In the genomic region with DNA sequence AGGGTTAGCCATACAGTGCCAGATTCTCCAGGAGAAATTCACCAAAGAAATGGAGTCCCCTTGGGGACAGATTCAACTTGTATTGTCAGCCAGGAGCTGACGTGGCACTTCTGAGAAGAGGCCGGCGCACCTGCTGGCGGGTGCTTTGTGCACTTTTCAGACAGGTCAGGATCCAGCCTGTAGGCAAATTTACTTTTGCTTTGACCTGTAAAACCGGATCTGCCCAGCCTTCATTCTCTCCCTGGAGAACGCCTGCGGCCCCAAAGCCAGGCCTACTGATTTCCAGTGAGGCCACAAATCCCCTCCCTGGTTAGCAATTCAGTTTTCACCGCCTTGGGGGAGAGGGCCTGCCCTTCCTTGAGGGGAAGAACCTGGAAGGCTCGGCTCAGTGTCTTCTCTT, we compare ENCODE assay signal across 8 cellular contexts. TPM values are rescaled to one million over a fixed set of nuclear protein-coding genes. Genes with fewer than 3 reads are reported as not detected.
DNase-seq lines count a peak whose midpoint lies in the region; ATAC-seq and TF ChIP-seq lines count a peak whose summit lies in the region.

No MANE protein-coding gene starts in this region.

- H3K27me3 Mint-ChIP-seq in nephron (ENCODE audit: low read depth), result peaks cover under 1% of the 10 kb centered on the region

- H3K27me3 ChIP-seq in OCI-LY1 (ENCODE audit: insufficient read depth, low read length), result no peaks in the 10 kb centered on the region

- H3K4me2 ChIP-seq in OCI-LY1 (ENCODE audit: low read length), result peak overlapping the region; percentile 53

- DNase-seq in hepatic stellate cell (ENCODE audit: low spot score) (no peak), posterior vena cava (ENCODE audit: low spot score) (no peak), SKM-1 (lab: John Stamatoyannopoulos, UW; ENCODE audit: unreplicated experiment) (no peak), glomerular visceral epithelial cell (ENCODE audit: extremely low spot score) (no peak)

- H3F3A ChIP-seq in OCI-LY1 (ENCODE audit: insufficient read depth, low read length), result peaks cover 4% of the 10 kb centered on the region; the same call in 1 of the 2 replicates

- H3K9me3 Mint-ChIP-seq in nephron, result no peaks in the 10 kb centered on the region

- H3K4me3 ChIP-seq in OCI-LY1 (ENCODE audit: low read depth, low read length, poor library complexity, severe bottlenecking), result peak overlapping the region; percentile 21

- TF ChIP-seq CTCF in OCI-LY1 (IDR thresholded peaks at IDR 0.05; ENCODE audit: low read length) (no peak), nephron (IDR thresholded peaks at IDR 0.05; ENCODE audit: unreplicated experiment in 3 of 3) (no peak)

- H3K9me2 ChIP-seq in OCI-LY1 (ENCODE audit: low read depth, low read length), result no peaks in the 10 kb centered on the region

- peak; percentile 49 for ATAC-seq in GM18907 (IDR thresholded peaks at IDR 0.05; ENCODE audit: unreplicated experiment)
- peak; percentile 69 for ATAC-seq in HG02852 (IDR thresholded peaks at IDR 0.05; ENCODE audit: unreplicated experiment)

- H3K4me1 Mint-ChIP-seq in nephron, result no peaks in the 10 kb centered on the region

- H3K36me3 Mint-ChIP-seq in nephron (ENCODE audit: low read depth), result peaks cover 6% of the 10 kb centered on the region

- peak overlapping the region; percentile 30; the same call in 1 of the 2 replicates for H3K9ac ChIP-seq in OCI-LY1 (ENCODE audit: low read length)

- H3K27ac Mint-ChIP-seq in nephron, result peak overlapping the region in 2 of 3 experiments; percentile 49 to 64

- no peak overlapping the region for H2AFZ ChIP-seq in OCI-LY1 (ENCODE audit: low read length)

- H4K20me1 ChIP-seq in OCI-LY1 (ENCODE audit: insufficient read depth, low read length), result no peaks in the 10 kb centered on the region

- no peaks in the 10 kb centered on the region for H3K9me3 ChIP-seq in OCI-LY1 (ENCODE audit: low read length)

- peaks cover 33% of the 10 kb centered on the region for H3K4me1 ChIP-seq in OCI-LY1 (ENCODE audit: insufficient read depth, low read length, severe bottlenecking)

- intact Hi-C loops in posterior vena cava (cut with DNase I), result no loop called here

- H3K79me2 ChIP-seq in OCI-LY1 (ENCODE audit: insufficient read depth, low read length), result no peaks in the 10 kb centered on the region

- peak overlapping the region; percentile 89 for H3K27ac ChIP-seq in OCI-LY1 (ENCODE audit: low read depth, low read length, poor library complexity, severe bottlenecking)

- no peak overlapping the region for H3K4me3 Mint-ChIP-seq in nephron

- peaks cover 15% of the 10 kb centered on the region; the same call in 1 of the 2 replicates for H3K36me3 ChIP-seq in OCI-LY1 (ENCODE audit: insufficient read depth, low read length)

RNA-seq across cellular contexts. Expression of gene P2RX4, which starts 17.4 kb away (rescaled TPM):
- total RNA-seq in posterior vena cava, result 10 to 100 TPM; 18.3 to 20.3 TPM
